8 cellular contexts compared by ENCODE assay signal in the genomic region with DNA sequence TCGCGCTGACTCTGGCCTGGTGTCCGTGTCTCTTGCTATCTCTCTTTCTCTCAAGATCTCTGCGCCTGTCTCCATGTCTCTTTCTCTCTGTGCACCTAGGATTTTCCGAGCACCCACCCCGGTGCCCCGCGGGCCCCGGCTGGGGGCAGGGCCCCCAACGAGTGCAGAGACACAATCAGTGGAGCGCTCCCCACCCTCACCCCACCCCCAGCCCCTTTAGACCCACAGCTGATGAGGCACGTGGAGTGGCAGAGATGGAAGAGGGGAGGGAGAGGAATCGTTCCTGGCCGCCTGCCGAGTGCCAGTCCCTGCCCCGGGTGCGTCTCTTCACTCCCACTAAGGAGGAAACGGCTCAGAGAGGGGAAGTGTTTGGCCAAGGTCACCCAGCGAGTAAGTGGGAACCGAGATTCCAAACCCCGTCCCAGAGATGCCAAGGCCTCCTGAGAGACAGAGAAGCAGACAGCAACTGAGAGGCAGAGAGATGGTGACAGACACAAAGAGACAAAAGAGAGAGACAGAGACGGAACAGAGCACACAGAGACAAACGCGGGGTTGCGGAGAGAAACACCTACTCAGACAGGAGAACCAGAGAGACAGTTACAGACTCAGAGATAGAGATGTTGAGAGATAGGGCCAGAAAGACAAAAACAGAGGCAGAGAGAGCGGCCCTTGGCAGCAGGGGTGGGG. TPM values are rescaled to one million over a fixed set of nuclear protein-coding genes. Genes with fewer than 3 reads are reported as not detected.
DNase-seq lines count a peak whose midpoint lies in the region; ATAC-seq and TF ChIP-seq lines count a peak whose summit lies in the region.

No MANE protein-coding gene starts in this region.

- H3K9me3 ChIP-seq in OCI-LY3 (ENCODE audit: insufficient read depth, low read length) (no peaks in the 10 kb centered on the region), left ventricle myocardium inferior (replicated peaks) (no peaks in the 10 kb centered on the region)

- H4K20me1 ChIP-seq in OCI-LY3 (ENCODE audit: insufficient read depth, low read length): no peaks in the 10 kb centered on the region

- H3K4me3 Mint-ChIP-seq in activated naive CD8-positive, alpha-beta T cell treated with anti-CD3 and anti-CD28 coated beads, Interleukin-2, amount 10 ng/mL, durations not matched to agents 7 days and 5 days: peak overlapping the region; percentile 89

- intact Hi-C loops in left ventricle myocardium inferior (cut with micrococcal nuclease): no loop called here

- no peak for TF ChIP-seq CTCF in OCI-LY3 (IDR thresholded peaks at IDR 0.05; ENCODE audit: low read depth, low read length)
- no peak for TF ChIP-seq CTCF in left ventricle myocardium inferior (IDR thresholded peaks at IDR 0.05; ENCODE audit: borderline replicate concordance)
- TF ChIP-seq CTCF in GM20000 (IDR thresholded peaks at IDR 0.05; ENCODE audit: extremely low read depth, missing control alignments): no peak

- peaks cover 6% of the 10 kb centered on the region for H3K27me3 Mint-ChIP-seq in activated naive CD8-positive, alpha-beta T cell treated with anti-CD3 and anti-CD28 coated beads, Interleukin-2, amount 10 ng/mL, durations not matched to agents 7 days and 5 days

- H3K36me3 Mint-ChIP-seq in activated naive CD8-positive, alpha-beta T cell treated with anti-CD3 and anti-CD28 coated beads, Interleukin-2, amount 10 ng/mL, durations not matched to agents 7 days and 5 days: peaks cover 26% of the 10 kb centered on the region

- H3K9me3 Mint-ChIP-seq in activated naive CD8-positive, alpha-beta T cell treated with anti-CD3 and anti-CD28 coated beads, Interleukin-2, amount 10 ng/mL, durations not matched to agents 7 days and 5 days: no peaks in the 10 kb centered on the region

- H3K9ac ChIP-seq in OCI-LY3 (ENCODE audit: low read length): peak overlapping the region; percentile 95

- H3K79me2 ChIP-seq in OCI-LY3 (ENCODE audit: low read length): peaks cover 47% of the 10 kb centered on the region

- H3K36me3 ChIP-seq in OCI-LY3 (replicated peaks; ENCODE audit: low read depth, low read length) (peaks cover 31% of the 10 kb centered on the region), left ventricle myocardium inferior (peaks cover 30% of the 10 kb centered on the region)

- POLR2A ChIA-PET in activated naive CD8-positive, alpha-beta T cell treated with anti-CD3 and anti-CD28 coated beads, Interleukin-2, amount 10 ng/mL, durations not matched to agents 7 days and 5 days (lab: Charles Lee): no interaction called here

- peak overlapping the region; percentile 87 for H3K4me2 ChIP-seq in OCI-LY3 (ENCODE audit: low read length)

- peaks cover 15% of the 10 kb centered on the region for H3K27me3 ChIP-seq in OCI-LY3 (ENCODE audit: low read depth, low read length)
- no peaks in the 10 kb centered on the region for H3K27me3 ChIP-seq in left ventricle myocardium inferior (ENCODE audit: low read depth)

- DNase-seq in ELR (ENCODE audit: low read depth) (peak; percentile 64), left ventricle myocardium inferior (peak; percentile 73), pons (ENCODE audit: low spot score) (peak; percentile 25), GM20000 (ENCODE audit: low spot score) (no peak), NCI-H2081 treated with DMSO at 0.1 percent for 48 hours (lab: John Stamatoyannopoulos, UW) (no peak)
- DNase-seq in activated naive CD8-positive, alpha-beta T cell treated with anti-CD3 and anti-CD28 coated beads, Interleukin-2, amount 10 ng/mL, durations not matched to agents 7 days and 5 days: no peak

- H3K4me1 ChIP-seq in OCI-LY3 (ENCODE audit: low read length): peaks cover 45% of the 10 kb centered on the region
- H3K4me1 ChIP-seq in left ventricle myocardium inferior: peaks cover 92% of the 10 kb centered on the region

- H3K27ac Mint-ChIP-seq in activated naive CD8-positive, alpha-beta T cell treated with anti-CD3 and anti-CD28 coated beads, Interleukin-2, amount 10 ng/mL, durations not matched to agents 7 days and 5 days: peak overlapping the region; percentile 95

- H3K4me3 ChIP-seq in OCI-LY3 (ENCODE audit: low read length) (peak overlapping the region; percentile 85), left ventricle myocardium inferior (peak overlapping the region; percentile 73)

- no peak overlapping the region for H2AFZ ChIP-seq in OCI-LY3 (ENCODE audit: low read depth, low read length)

- peaks cover 46% of the 10 kb centered on the region for H3K4me1 Mint-ChIP-seq in activated naive CD8-positive, alpha-beta T cell treated with anti-CD3 and anti-CD28 coated beads, Interleukin-2, amount 10 ng/mL, durations not matched to agents 7 days and 5 days

- peak overlapping the region; percentile 92 for H3K27ac ChIP-seq in OCI-LY3 (ENCODE audit: low read length)
- peak overlapping the region; percentile 98 for H3K27ac ChIP-seq in left ventricle myocardium inferior (replicated peaks)

- peak; percentile 29 for ATAC-seq in HG02852 (IDR thresholded peaks at IDR 0.05; ENCODE audit: unreplicated experiment)
- ATAC-seq in activated naive CD8-positive, alpha-beta T cell treated with anti-CD3 and anti-CD28 coated beads, Interleukin-2, amount 10 ng/mL, durations not matched to agents 7 days and 5 days (ENCODE audit: low read depth): peak; percentile 44

RNA-seq across cellular contexts. Expression of a gene that starts 0.6 kb away (rescaled TPM):
- total RNA-seq in activated naive CD8-positive, alpha-beta T cell treated with anti-CD3 and anti-CD28 coated beads, Interleukin-2, amount 10 ng/mL, durations not matched to agents 7 days and 5 days: 10 to 100 TPM; 25.0 to 28.8 TPM
- total RNA-seq in left ventricle myocardium inferior: 15.0 TPM

RNA-seq across cellular contexts. Expression of a gene that starts 29.8 kb away (rescaled TPM):
- total RNA-seq in activated naive CD8-positive, alpha-beta T cell treated with anti-CD3 and anti-CD28 coated beads, Interleukin-2, amount 10 ng/mL, durations not matched to agents 7 days and 5 days: not detected
- total RNA-seq in left ventricle myocardium inferior: not detected

RNA-seq across cellular contexts. Expression of a gene that starts 48.9 kb away (rescaled TPM):
- total RNA-seq in activated naive CD8-positive, alpha-beta T cell treated with anti-CD3 and anti-CD28 coated beads, Interleukin-2, amount 10 ng/mL, durations not matched to agents 7 days and 5 days: not detected
- total RNA-seq in left ventricle myocardium inferior: not detected

Comparison
In these comparisons a context has a peak if more than half of its experiments do, and no peak if none do; other contexts are left out.
1. DNase-seq: peak in ELR (single experiment), left ventricle myocardium inferior (single experiment) and pons (single experiment); none in activated naive CD8-positive, alpha-beta T cell treated with anti-CD3 and anti-CD28 coated beads, Interleukin-2, amount 10 ng/mL, durations not matched to agents 7 days and 5 days (single experiment), GM20000 (single experiment) and NCI-H2081 treated with DMSO at 0.1 percent for 48 hours (single experiment).